1 cellular context compared by ENCODE assay signal in the genomic region with DNA sequence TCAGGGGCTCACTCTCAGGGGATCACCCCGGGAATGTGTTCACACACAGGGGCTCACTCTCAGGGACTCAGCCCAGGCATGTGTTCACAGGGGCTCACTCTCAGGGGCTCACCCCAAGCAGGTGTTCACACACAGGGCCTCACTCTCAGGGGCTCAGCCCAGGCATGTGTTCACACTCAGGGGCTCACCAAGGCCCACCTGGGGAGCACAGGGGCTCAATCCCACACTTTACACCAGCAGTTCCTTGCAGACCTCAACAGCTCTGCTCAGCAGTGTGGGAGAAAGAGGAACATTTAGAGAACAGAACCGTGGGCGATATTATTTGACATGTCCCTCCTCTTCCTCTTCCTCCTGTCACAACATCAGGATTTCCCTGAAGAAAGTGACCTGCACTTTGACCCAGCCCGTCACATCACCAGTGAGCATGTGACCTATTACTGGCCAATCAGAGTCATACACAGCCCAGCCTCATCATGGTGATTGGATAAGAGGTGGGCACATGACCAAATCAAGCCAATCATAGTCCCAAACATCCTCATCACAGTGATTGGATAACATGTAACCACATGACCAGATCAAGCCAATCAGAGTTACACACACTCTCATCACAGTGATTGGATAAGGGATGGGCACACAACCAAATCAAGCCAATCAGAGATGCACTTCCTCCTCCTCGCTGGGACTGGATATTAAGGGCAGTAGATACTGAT.
TF ChIP-seq lines count a peak whose summit lies in the region.

No MANE protein-coding gene starts in this region.

TF ChIP-seq in SK-N-SH treated with all-trans-retinoic acid at 6 μM for 48 hours, 23 proteins besides CTCF, POLR2A, EP300 and RAD21 (continued from another document):
- TF ChIP-seq, protein P1, sequence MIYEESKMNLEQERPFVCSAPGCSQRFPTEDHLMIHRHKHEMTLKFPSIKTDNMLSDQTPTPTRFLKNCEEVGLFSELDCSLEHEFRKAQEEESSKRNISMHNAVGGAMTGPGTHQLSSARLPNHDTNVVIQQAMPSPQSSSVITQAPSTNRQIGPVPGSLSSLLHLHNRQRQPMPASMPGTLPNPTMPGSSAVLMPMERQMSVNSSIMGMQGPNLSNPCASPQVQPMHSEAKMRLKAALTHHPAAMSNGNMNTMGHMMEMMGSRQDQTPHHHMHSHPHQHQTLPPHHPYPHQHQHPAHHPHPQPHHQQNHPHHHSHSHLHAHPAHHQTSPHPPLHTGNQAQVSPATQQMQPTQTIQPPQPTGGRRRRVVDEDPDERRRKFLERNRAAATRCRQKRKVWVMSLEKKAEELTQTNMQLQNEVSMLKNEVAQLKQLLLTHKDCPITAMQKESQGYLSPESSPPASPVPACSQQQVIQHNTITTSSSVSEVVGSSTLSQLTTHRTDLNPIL (CRISPR knock-in tag; IDR thresholded peaks at IDR 0.05; ENCODE audit: low read depth): no peak
- TF ChIP-seq PPARA (CRISPR knock-in tag; IDR thresholded peaks at IDR 0.05; ENCODE audit: borderline replicate concordance) (no peak), ZNF565 (CRISPR knock-in tag; conservative IDR thresholded peaks at IDR 0.05; ENCODE audit: low read depth) (no peak), ZC3H10 (CRISPR knock-in tag; IDR thresholded peaks at IDR 0.05) (no peak), ZFP30 (CRISPR knock-in tag; IDR thresholded peaks at IDR 0.05) (no peak), BACH2 (CRISPR knock-in tag; IDR thresholded peaks at IDR 0.05; ENCODE audit: borderline replicate concordance) (no peak), TCF4 (CRISPR knock-in tag; IDR thresholded peaks at IDR 0.05; ENCODE audit: borderline replicate concordance) (no peak), GLIS3 (CRISPR knock-in tag; IDR thresholded peaks at IDR 0.05) (no peak), ESRRG (CRISPR knock-in tag; IDR thresholded peaks at IDR 0.05) (no peak), ZNF70 (CRISPR knock-in tag; IDR thresholded peaks at IDR 0.05) (no peak), CSDC2 (CRISPR knock-in tag; IDR thresholded peaks at IDR 0.05) (no peak), TOX (CRISPR knock-in tag; IDR thresholded peaks at IDR 0.05; ENCODE audit: borderline replicate concordance) (no peak), ARNTL (CRISPR knock-in tag; IDR thresholded peaks at IDR 0.05; ENCODE audit: borderline replicate concordance, low read depth) (no peak), ZFP3 (CRISPR knock-in tag; IDR thresholded peaks at IDR 0.05) (no peak), SNAI2 (CRISPR knock-in tag; IDR thresholded peaks at IDR 0.05) (no peak)
- TF ChIP-seq, protein P2, sequence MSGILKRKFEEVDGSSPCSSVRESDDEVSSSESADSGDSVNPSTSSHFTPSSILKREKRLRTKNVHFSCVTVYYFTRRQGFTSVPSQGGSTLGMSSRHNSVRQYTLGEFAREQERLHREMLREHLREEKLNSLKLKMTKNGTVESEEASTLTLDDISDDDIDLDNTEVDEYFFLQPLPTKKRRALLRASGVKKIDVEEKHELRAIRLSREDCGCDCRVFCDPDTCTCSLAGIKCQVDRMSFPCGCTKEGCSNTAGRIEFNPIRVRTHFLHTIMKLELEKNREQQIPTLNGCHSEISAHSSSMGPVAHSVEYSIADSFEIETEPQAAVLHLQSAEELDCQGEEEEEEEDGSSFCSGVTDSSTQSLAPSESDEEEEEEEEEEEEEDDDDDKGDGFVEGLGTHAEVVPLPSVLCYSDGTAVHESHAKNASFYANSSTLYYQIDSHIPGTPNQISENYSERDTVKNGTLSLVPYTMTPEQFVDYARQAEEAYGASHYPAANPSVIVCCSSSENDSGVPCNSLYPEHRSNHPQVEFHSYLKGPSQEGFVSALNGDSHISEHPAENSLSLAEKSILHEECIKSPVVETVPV (CRISPR knock-in tag; IDR thresholded peaks at IDR 0.05): no peak
- TF ChIP-seq, protein P3, sequence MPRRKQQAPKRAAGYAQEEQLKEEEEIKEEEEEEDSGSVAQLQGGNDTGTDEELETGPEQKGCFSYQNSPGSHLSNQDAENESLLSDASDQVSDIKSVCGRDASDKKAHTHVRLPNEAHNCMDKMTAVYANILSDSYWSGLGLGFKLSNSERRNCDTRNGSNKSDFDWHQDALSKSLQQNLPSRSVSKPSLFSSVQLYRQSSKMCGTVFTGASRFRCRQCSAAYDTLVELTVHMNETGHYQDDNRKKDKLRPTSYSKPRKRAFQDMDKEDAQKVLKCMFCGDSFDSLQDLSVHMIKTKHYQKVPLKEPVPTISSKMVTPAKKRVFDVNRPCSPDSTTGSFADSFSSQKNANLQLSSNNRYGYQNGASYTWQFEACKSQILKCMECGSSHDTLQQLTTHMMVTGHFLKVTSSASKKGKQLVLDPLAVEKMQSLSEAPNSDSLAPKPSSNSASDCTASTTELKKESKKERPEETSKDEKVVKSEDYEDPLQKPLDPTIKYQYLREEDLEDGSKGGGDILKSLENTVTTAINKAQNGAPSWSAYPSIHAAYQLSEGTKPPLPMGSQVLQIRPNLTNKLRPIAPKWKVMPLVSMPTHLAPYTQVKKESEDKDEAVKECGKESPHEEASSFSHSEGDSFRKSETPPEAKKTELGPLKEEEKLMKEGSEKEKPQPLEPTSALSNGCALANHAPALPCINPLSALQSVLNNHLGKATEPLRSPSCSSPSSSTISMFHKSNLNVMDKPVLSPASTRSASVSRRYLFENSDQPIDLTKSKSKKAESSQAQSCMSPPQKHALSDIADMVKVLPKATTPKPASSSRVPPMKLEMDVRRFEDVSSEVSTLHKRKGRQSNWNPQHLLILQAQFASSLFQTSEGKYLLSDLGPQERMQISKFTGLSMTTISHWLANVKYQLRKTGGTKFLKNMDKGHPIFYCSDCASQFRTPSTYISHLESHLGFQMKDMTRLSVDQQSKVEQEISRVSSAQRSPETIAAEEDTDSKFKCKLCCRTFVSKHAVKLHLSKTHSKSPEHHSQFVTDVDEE (CRISPR knock-in tag; IDR thresholded peaks at IDR 0.05): no peak
